8 cellular contexts compared by ENCODE assay signal in the genomic region with DNA sequence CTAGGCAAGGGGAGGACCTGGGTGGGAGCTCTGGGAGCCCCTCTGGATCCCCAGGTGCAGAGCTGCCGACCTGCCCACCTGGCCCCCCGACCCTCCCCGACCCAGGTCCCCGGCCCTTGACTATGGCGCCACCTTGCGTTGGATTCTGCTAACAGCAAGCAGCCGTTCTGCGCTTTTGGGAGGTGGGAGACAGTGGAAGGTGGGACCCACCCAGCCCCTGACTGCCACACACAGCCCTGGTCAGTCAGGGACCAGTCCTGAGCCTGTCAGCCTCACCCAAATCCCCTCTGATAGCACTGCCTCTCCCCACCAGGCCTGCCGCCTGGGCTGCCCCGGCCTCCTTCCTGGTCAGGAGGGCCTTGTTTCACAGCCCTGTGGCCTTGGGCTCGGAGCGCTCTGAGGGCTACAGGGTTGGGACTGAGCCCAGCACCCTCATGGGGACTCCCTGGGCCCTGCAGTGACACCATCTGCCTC.
DNase-seq lines count a peak whose midpoint lies in the region; ATAC-seq and TF ChIP-seq lines count a peak whose summit lies in the region.

No MANE protein-coding gene starts in this region.

- in situ Hi-C loops in GM13976 (cut with MboI; ENCODE audit: low sequenced_read_pairs, unreplicated experiment), result no loop called here

- peak overlapping the region; percentile 63 for H2AK5ac ChIP-seq in trophoblast cell (ENCODE audit: low read length)

- H2BK5ac ChIP-seq in trophoblast cell (ENCODE audit: low read depth, low read length, poor library complexity), result no peak overlapping the region

- no peak for DNase-seq in GM13976 (ENCODE audit: low spot score)
- peak; percentile 41 for DNase-seq in dermis blood vessel endothelial cell
- peak in 1 of 2 donors; percentile 25 for DNase-seq in trophoblast cell

- WGBS in trophoblast cell (ENCODE audit: extremely low coverage, insufficient coverage, insufficient read length), result no CpG with 5 or more reads among the region's 12 CpGs

- TF ChIP-seq CTCF in GM13976 (IDR thresholded peaks at IDR 0.05; ENCODE audit: borderline replicate concordance, control extremely low read depth, extremely low read depth, insufficient read depth, missing control alignments), result peak; percentile 57

- H3K79me1 ChIP-seq in trophoblast cell (ENCODE audit: low read length), result no peaks in the 10 kb centered on the region

- H4K8ac ChIP-seq in trophoblast cell (ENCODE audit: low read depth, low read length), result no peak overlapping the region

- peaks cover 10% of the 10 kb centered on the region for H3K9me3 ChIP-seq in trophoblast cell (ENCODE audit: insufficient read depth, low read depth, low read length)

- H3K79me2 ChIP-seq in trophoblast cell (ENCODE audit: control insufficient read depth, insufficient read depth, low read length, poor library complexity), result no peaks in the 10 kb centered on the region

- H3K27ac ChIP-seq in trophoblast cell (ENCODE audit: low read depth, low read length), result no peak overlapping the region

- no peak overlapping the region for H3K23ac ChIP-seq in trophoblast cell (ENCODE audit: low read length)

- H2BK120ac ChIP-seq in trophoblast cell (ENCODE audit: insufficient read depth, low read length, poor library complexity), result peak overlapping the region; percentile 10

- no peaks in the 10 kb centered on the region for H3K36me3 ChIP-seq in trophoblast cell (ENCODE audit: control insufficient read depth in 1 of 2, insufficient read depth in 2 of 2, low read length in 2 of 2)

- peak overlapping the region; percentile 34 for H4K91ac ChIP-seq in trophoblast cell (ENCODE audit: low read depth, low read length)

- H3K9ac ChIP-seq in trophoblast cell (ENCODE audit: low read length), result no peak overlapping the region

- H3K18ac ChIP-seq in trophoblast cell (ENCODE audit: low read length), result no peak overlapping the region

- no peak overlapping the region for H2BK12ac ChIP-seq in trophoblast cell (ENCODE audit: low read length)

- H2AFZ ChIP-seq in trophoblast cell (ENCODE audit: insufficient read depth, low read length, poor library complexity), result no peak overlapping the region

- no peaks in the 10 kb centered on the region for H3K4me1 ChIP-seq in trophoblast cell (ENCODE audit: control insufficient read depth in 1 of 2, insufficient read depth in 2 of 2, low read length in 2 of 2)

- ATAC-seq in SK-N-SH treated with all-trans-retinoic acid at 6 μM for 48 hours (peak; percentile 63), HG03045 (IDR thresholded peaks at IDR 0.05; ENCODE audit: unreplicated experiment) (no peak), HG02973 (IDR thresholded peaks at IDR 0.05; ENCODE audit: unreplicated experiment) (no peak), HG02588 (IDR thresholded peaks at IDR 0.05; ENCODE audit: unreplicated experiment) (no peak), GM21526 (IDR thresholded peaks at IDR 0.05; ENCODE audit: low FRiP score, unreplicated experiment) (no peak)

- H3K4me2 ChIP-seq in trophoblast cell (ENCODE audit: low read length), result no peak overlapping the region

- H4K12ac ChIP-seq in trophoblast cell (ENCODE audit: low read depth, low read length), result no peak overlapping the region

- H3K4me3 ChIP-seq in trophoblast cell (ENCODE audit: low read depth, low read length), result peak overlapping the region; percentile 25

- no peaks in the 10 kb centered on the region for H3K27me3 ChIP-seq in trophoblast cell (ENCODE audit: insufficient read depth, low read length)

- H3K14ac ChIP-seq in trophoblast cell (ENCODE audit: low read length), result no peak overlapping the region

- no peak overlapping the region for H3K4ac ChIP-seq in trophoblast cell (ENCODE audit: low read depth, low read length)

TF ChIP-seq in SK-N-SH treated with all-trans-retinoic acid at 6 μM for 48 hours, 23 proteins besides CTCF, POLR2A, EP300 and RAD21:
- TF ChIP-seq TCF4 (CRISPR knock-in tag; IDR thresholded peaks at IDR 0.05; ENCODE audit: borderline replicate concordance) (no peak), OSR1 (CRISPR knock-in tag; IDR thresholded peaks at IDR 0.05) (no peak), ZC3H10 (CRISPR knock-in tag; IDR thresholded peaks at IDR 0.05) (no peak), CSDC2 (CRISPR knock-in tag; IDR thresholded peaks at IDR 0.05) (no peak), ZNF70 (CRISPR knock-in tag; IDR thresholded peaks at IDR 0.05) (no peak), ARNTL (CRISPR knock-in tag; IDR thresholded peaks at IDR 0.05; ENCODE audit: borderline replicate concordance, low read depth) (no peak), ZFP3 (CRISPR knock-in tag; IDR thresholded peaks at IDR 0.05) (no peak), GLIS3 (CRISPR knock-in tag; IDR thresholded peaks at IDR 0.05) (no peak), TOX (CRISPR knock-in tag; IDR thresholded peaks at IDR 0.05; ENCODE audit: borderline replicate concordance) (no peak), BACH2 (CRISPR knock-in tag; IDR thresholded peaks at IDR 0.05; ENCODE audit: borderline replicate concordance) (no peak), ISL1 (CRISPR knock-in tag; IDR thresholded peaks at IDR 0.05) (no peak), RARB (CRISPR knock-in tag; IDR thresholded peaks at IDR 0.05) (no peak), ZNF565 (CRISPR knock-in tag; conservative IDR thresholded peaks at IDR 0.05; ENCODE audit: low read depth) (no peak)
- TF ChIP-seq, protein P1, sequence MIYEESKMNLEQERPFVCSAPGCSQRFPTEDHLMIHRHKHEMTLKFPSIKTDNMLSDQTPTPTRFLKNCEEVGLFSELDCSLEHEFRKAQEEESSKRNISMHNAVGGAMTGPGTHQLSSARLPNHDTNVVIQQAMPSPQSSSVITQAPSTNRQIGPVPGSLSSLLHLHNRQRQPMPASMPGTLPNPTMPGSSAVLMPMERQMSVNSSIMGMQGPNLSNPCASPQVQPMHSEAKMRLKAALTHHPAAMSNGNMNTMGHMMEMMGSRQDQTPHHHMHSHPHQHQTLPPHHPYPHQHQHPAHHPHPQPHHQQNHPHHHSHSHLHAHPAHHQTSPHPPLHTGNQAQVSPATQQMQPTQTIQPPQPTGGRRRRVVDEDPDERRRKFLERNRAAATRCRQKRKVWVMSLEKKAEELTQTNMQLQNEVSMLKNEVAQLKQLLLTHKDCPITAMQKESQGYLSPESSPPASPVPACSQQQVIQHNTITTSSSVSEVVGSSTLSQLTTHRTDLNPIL (CRISPR knock-in tag; IDR thresholded peaks at IDR 0.05; ENCODE audit: low read depth), result no peak
- TF ChIP-seq, protein P2, sequence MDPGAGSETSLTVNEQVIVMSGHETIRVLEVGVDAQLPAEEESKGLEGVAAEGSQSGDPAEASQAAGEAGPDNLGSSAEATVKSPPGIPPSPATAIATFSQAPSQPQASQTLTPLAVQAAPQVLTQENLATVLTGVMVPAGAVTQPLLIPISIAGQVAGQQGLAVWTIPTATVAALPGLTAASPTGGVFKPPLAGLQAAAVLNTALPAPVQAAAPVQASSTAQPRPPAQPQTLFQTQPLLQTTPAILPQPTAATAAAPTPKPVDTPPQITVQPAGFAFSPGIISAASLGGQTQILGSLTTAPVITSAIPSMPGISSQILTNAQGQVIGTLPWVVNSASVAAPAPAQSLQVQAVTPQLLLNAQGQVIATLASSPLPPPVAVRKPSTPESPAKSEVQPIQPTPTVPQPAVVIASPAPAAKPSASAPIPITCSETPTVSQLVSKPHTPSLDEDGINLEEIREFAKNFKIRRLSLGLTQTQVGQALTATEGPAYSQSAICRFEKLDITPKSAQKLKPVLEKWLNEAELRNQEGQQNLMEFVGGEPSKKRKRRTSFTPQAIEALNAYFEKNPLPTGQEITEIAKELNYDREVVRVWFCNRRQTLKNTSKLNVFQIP (CRISPR knock-in tag; IDR thresholded peaks at IDR 0.05; ENCODE audit: borderline replicate concordance, low read depth), result no peak
- TF ChIP-seq, protein P3, sequence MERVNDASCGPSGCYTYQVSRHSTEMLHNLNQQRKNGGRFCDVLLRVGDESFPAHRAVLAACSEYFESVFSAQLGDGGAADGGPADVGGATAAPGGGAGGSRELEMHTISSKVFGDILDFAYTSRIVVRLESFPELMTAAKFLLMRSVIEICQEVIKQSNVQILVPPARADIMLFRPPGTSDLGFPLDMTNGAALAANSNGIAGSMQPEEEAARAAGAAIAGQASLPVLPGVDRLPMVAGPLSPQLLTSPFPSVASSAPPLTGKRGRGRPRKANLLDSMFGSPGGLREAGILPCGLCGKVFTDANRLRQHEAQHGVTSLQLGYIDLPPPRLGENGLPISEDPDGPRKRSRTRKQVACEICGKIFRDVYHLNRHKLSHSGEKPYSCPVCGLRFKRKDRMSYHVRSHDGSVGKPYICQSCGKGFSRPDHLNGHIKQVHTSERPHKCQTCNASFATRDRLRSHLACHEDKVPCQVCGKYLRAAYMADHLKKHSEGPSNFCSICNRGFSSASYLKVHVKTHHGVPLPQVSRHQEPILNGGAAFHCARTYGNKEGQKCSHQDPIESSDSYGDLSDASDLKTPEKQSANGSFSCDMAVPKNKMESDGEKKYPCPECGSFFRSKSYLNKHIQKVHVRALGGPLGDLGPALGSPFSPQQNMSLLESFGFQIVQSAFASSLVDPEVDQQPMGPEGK (CRISPR knock-in tag; IDR thresholded peaks at IDR 0.05; ENCODE audit: borderline replicate concordance), result no peak
- TF ChIP-seq, protein P4, sequence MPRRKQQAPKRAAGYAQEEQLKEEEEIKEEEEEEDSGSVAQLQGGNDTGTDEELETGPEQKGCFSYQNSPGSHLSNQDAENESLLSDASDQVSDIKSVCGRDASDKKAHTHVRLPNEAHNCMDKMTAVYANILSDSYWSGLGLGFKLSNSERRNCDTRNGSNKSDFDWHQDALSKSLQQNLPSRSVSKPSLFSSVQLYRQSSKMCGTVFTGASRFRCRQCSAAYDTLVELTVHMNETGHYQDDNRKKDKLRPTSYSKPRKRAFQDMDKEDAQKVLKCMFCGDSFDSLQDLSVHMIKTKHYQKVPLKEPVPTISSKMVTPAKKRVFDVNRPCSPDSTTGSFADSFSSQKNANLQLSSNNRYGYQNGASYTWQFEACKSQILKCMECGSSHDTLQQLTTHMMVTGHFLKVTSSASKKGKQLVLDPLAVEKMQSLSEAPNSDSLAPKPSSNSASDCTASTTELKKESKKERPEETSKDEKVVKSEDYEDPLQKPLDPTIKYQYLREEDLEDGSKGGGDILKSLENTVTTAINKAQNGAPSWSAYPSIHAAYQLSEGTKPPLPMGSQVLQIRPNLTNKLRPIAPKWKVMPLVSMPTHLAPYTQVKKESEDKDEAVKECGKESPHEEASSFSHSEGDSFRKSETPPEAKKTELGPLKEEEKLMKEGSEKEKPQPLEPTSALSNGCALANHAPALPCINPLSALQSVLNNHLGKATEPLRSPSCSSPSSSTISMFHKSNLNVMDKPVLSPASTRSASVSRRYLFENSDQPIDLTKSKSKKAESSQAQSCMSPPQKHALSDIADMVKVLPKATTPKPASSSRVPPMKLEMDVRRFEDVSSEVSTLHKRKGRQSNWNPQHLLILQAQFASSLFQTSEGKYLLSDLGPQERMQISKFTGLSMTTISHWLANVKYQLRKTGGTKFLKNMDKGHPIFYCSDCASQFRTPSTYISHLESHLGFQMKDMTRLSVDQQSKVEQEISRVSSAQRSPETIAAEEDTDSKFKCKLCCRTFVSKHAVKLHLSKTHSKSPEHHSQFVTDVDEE (CRISPR knock-in tag; IDR thresholded peaks at IDR 0.05), result no peak
